ENCODE assay signal across 1 cellular context in the genomic region with DNA sequence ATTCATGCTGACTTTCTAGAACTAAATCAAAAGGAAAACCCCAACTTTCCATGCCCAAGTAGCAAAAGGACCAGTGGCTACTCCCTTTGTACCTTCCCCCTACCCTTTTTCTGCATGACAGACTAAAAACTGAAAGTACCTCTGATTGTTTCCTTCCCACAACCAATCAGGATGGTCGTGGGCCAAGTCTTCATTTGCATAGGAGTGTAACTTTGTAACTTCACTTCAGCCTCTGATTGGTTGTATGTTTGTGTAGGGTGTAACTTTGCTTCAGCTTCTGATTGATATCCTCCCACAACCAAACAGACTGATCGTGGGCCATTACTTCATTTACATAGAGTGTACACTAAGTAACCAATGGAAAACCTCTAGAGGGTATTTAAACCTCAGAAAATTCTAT.
TF ChIP-seq lines count a peak whose summit lies in the region.

No MANE protein-coding gene starts in this region.

TF ChIP-seq in HCT116, 20 proteins besides CTCF, POLR2A, EP300 and RAD21:
- no peak for TF ChIP-seq SIN3A (IDR thresholded peaks at IDR 0.05; ENCODE audit: low read depth)
- no peak for TF ChIP-seq EGR1 (IDR thresholded peaks at IDR 0.05; ENCODE audit: low read depth)
- TF ChIP-seq ZBTB33 (IDR thresholded peaks at IDR 0.05; ENCODE audit: extremely low read depth, insufficient replicate concordance, low read length): no peak
- no peak for TF ChIP-seq ZFX (IDR thresholded peaks at IDR 0.05)
- no peak for TF ChIP-seq JUND (IDR thresholded peaks at IDR 0.05)
- TF ChIP-seq FOSL1 (IDR thresholded peaks at IDR 0.05; ENCODE audit: low read depth): no peak
- no peak for TF ChIP-seq ELF1 (IDR thresholded peaks at IDR 0.05; ENCODE audit: borderline replicate concordance, low read depth)
- TF ChIP-seq POLR2AphosphoS5 (IDR thresholded peaks at IDR 0.05; ENCODE audit: low read depth, low read length): no peak
- TF ChIP-seq SRF (IDR thresholded peaks at IDR 0.05; ENCODE audit: low read depth): no peak
- no peak for TF ChIP-seq MAX (IDR thresholded peaks at IDR 0.05)
- TF ChIP-seq YY1 (IDR thresholded peaks at IDR 0.05; ENCODE audit: extremely low read depth, insufficient replicate concordance, low read depth, low read length): no peak
- TF ChIP-seq EZH2phosphoT487 (IDR thresholded peaks at IDR 0.05; ENCODE audit: borderline replicate concordance): no peak
- no peak for TF ChIP-seq ATF3 (IDR thresholded peaks at IDR 0.05)
- TF ChIP-seq TCF7L2 (IDR thresholded peaks at IDR 0.05; ENCODE audit: borderline replicate concordance, extremely low read depth, insufficient read depth, insufficient read length): no peak
- TF ChIP-seq ZNF274 (IDR thresholded peaks at IDR 0.05; ENCODE audit: low read depth, low read length): no peak
- TF ChIP-seq SP1 (IDR thresholded peaks at IDR 0.05; ENCODE audit: low read depth): no peak
TF ChIP-seq in HCT116: peak in this region for 0.
